Comparison of ENCODE assay signal across 1 cellular context in the genomic region with DNA sequence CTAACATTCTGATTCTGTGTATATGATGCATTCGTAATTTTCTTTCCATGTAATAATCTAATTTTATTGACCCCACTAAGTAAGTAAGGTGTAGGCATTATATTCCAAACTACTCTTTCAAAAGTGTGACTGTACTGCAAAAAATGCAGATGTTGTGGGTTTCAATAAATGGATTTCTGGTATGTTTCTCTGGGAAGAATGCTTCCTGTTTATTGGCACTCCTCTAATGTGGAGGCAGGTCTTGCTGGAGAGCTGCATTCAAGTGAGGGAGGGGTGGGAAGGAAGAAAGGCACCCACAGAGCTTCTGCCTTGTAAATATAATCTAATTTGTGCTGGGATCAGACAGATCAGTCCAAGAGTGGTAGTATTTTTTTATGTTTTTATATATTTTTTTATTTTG.
TF ChIP-seq lines count a peak whose summit lies in the region.

No MANE protein-coding gene starts in this region.

TF ChIP-seq in IMR-90, 13 proteins besides CTCF, POLR2A, EP300 and RAD21:
- TF ChIP-seq NFE2L2 (IDR thresholded peaks at IDR 0.05; ENCODE audit: low read depth, low read length) (no peak), BHLHE40 (IDR thresholded peaks at IDR 0.05; ENCODE audit: low read depth, low read length) (no peak), MAZ (IDR thresholded peaks at IDR 0.05; ENCODE audit: borderline replicate concordance, low read depth, low read length) (no peak), MXI1 (IDR thresholded peaks at IDR 0.05; ENCODE audit: borderline replicate concordance, low read depth, low read length) (no peak), MAFK (IDR thresholded peaks at IDR 0.05; ENCODE audit: low read depth, low read length) (no peak), RFX5 (IDR thresholded peaks at IDR 0.05; ENCODE audit: low read depth, low read length) (no peak), RCOR1 (IDR thresholded peaks at IDR 0.05; ENCODE audit: insufficient replicate concordance, low read length) (no peak), FOS (IDR thresholded peaks at IDR 0.05; ENCODE audit: low read depth, low read length) (no peak), SMC3 (IDR thresholded peaks at IDR 0.05; ENCODE audit: low read depth, low read length) (no peak), USF2 (IDR thresholded peaks at IDR 0.05; ENCODE audit: low read depth, low read length) (no peak), CHD1 (IDR thresholded peaks at IDR 0.05; ENCODE audit: low read depth, low read length) (no peak), CEBPB (IDR thresholded peaks at IDR 0.05; ENCODE audit: low read depth, low read length) (no peak)
- TF ChIP-seq, protein P1, sequence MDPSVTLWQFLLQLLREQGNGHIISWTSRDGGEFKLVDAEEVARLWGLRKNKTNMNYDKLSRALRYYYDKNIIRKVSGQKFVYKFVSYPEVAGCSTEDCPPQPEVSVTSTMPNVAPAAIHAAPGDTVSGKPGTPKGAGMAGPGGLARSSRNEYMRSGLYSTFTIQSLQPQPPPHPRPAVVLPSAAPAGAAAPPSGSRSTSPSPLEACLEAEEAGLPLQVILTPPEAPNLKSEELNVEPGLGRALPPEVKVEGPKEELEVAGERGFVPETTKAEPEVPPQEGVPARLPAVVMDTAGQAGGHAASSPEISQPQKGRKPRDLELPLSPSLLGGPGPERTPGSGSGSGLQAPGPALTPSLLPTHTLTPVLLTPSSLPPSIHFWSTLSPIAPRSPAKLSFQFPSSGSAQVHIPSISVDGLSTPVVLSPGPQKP (IDR thresholded peaks at IDR 0.05; ENCODE audit: borderline replicate concordance, low read depth, low read length) = no peak
